ENCODE assay signal across 8 cellular contexts in the genomic region with DNA sequence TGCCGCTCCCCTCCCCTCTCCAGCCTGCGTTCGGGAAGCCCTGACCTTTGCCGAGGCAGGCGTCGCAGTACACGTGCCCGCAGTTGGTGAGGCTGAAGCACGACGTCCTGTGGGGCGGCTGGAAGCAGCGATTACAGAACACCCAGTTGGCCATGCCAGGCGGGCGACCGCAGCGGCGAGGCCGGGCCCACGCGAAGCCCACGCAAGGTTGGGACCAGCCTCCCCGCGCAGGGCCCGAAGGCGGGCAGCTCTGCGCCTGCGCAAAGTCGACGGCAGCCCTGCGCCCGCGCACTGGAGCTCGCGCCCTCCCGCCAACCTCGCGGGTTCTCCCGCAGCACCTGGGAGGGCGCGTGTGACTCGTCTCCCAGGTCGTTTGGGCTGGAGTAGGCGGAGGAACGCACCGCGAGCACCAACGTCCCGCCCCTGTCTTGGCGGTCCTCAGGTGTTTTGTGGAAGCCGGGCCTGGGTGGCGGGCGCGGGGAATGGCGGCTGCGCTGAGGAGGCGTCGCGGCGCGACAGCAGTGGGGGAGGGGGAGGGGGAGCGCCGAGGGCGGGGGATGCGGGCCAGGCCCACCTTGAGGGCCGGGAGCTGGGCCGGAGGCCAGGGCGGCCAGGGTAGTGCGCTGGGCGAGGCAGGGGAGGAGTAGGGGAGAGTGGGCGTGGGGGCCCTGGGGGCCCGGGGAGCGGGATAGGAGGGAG. TPM values are rescaled to one million over a fixed set of nuclear protein-coding genes. Genes with fewer than 3 reads are reported as not detected.
A peak's percentile ranks its signal among the peaks of the same experiment; 100 is the strongest.
DNase-seq lines count a peak whose midpoint lies in the region; ATAC-seq and TF ChIP-seq lines count a peak whose summit lies in the region.

A gene with protein sequence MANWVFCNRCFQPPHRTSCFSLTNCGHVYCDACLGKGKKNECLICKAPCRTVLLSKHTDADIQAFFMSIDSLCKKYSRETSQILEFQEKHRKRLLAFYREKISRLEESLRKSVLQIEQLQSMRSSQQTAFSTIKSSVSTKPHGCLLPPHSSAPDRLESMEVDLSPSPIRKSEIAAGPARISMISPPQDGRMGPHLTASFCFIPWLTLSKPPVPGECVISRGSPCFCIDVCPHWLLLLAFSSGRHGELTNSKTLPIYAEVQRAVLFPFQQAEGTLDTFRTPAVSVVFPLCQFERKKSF (minus strand): TSS at position 254 of the 699 bp plus-strand sequence. CDS start 100 bp downstream, at position 154.

- TF ChIP-seq CTCF in epithelial cell of proximal tubule (conservative IDR thresholded peaks at IDR 0.05; ENCODE audit: low read depth, low read length), result no peak
- TF ChIP-seq CTCF in osteocyte (IDR thresholded peaks at IDR 0.05), result no peak
- no peak for TF ChIP-seq CTCF in GM20000 (IDR thresholded peaks at IDR 0.05; ENCODE audit: extremely low read depth, missing control alignments)

- H3K36me3 Mint-ChIP-seq in activated CD4-positive, alpha-beta T cell treated with anti-CD3 and anti-CD28 coated beads for 36 hours (ENCODE audit: low read depth), result no peaks in the 10 kb centered on the region
- H3K36me3 Mint-ChIP-seq in osteocyte (ENCODE audit: unreplicated experiment), result no peaks in the 10 kb centered on the region

- H3K27me3 Mint-ChIP-seq in activated CD4-positive, alpha-beta T cell treated with anti-CD3 and anti-CD28 coated beads for 36 hours, result peaks cover 14% of the 10 kb centered on the region
- peaks cover 66% of the 10 kb centered on the region for H3K27me3 Mint-ChIP-seq in osteocyte (ENCODE audit: unreplicated experiment)

- CTCF ChIA-PET in activated CD4-positive, alpha-beta T cell treated with anti-CD3 and anti-CD28 coated beads for 36 hours (lab: Charles Lee), result interaction anchor here (0.6 to 1.2 kb wide), 2 partner anchors 10 to 295 kb away, joined by 3 read pairs; no protein-coding TSS in a partner anchor

- ATAC-seq in activated CD4-positive, alpha-beta T cell treated with anti-CD3 and anti-CD28 coated beads for 36 hours, result peak; percentile 81
- ATAC-seq in HG03159 (IDR thresholded peaks at IDR 0.05; ENCODE audit: unreplicated experiment), result no peak
- no peak for ATAC-seq in GM19023 (IDR thresholded peaks at IDR 0.05; ENCODE audit: unreplicated experiment)

- H3K27ac Mint-ChIP-seq in activated CD4-positive, alpha-beta T cell treated with anti-CD3 and anti-CD28 coated beads for 36 hours, result no peak within 1 kb of the TSS
- no peak within 1 kb of the TSS for H3K27ac Mint-ChIP-seq in osteocyte (ENCODE audit: unreplicated experiment)

- peak within 1 kb of the TSS; percentile 42 for H3K4me3 ChIP-seq in epithelial cell of proximal tubule (ENCODE audit: low read depth, low read length)

- H3K9me3 Mint-ChIP-seq in activated CD4-positive, alpha-beta T cell treated with anti-CD3 and anti-CD28 coated beads for 36 hours (ENCODE audit: low read depth), result no peaks in the 10 kb centered on the region
- no peaks in the 10 kb centered on the region for H3K9me3 Mint-ChIP-seq in osteocyte (ENCODE audit: unreplicated experiment)

- intact Hi-C loops in activated CD4-positive, alpha-beta T cell treated with anti-CD3 and anti-CD28 coated beads for 36 hours (cut with DNase I, micrococcal nuclease), result no loop called here

- peak; percentile 57 for DNase-seq in CD1c-positive myeloid dendritic cell (ENCODE audit: extremely low spot score)
- peak; percentile 68 for DNase-seq in activated CD4-positive, alpha-beta T cell treated with anti-CD3 and anti-CD28 coated beads for 36 hours
- DNase-seq in epithelial cell of proximal tubule (ENCODE audit: low read depth), result no peak
- DNase-seq in osteocyte (ENCODE audit: extremely low spot score, unreplicated experiment), result no peak
- DNase-seq in GM20000 (ENCODE audit: low spot score), result no peak
- DNase-seq in NOMO-1 (lab: John Stamatoyannopoulos, UW; ENCODE audit: unreplicated experiment in 2 of 2), result no peak

- peak within 1 kb of the TSS; percentile 43 for H3K4me3 Mint-ChIP-seq in activated CD4-positive, alpha-beta T cell treated with anti-CD3 and anti-CD28 coated beads for 36 hours
- peak within 1 kb of the TSS; percentile 38 for H3K4me3 Mint-ChIP-seq in osteocyte (ENCODE audit: unreplicated experiment)

- no peaks in the 10 kb centered on the region for H3K4me1 Mint-ChIP-seq in activated CD4-positive, alpha-beta T cell treated with anti-CD3 and anti-CD28 coated beads for 36 hours
- H3K4me1 Mint-ChIP-seq in osteocyte (ENCODE audit: unreplicated experiment), result peaks cover 5% of the 10 kb centered on the region

- POLR2A ChIA-PET in activated CD4-positive, alpha-beta T cell treated with anti-CD3 and anti-CD28 coated beads for 36 hours (lab: Charles Lee), result no interaction called here

RNA-seq across cellular contexts. Expression of the gene that starts here (rescaled TPM):
- total RNA-seq in activated CD4-positive, alpha-beta T cell treated with anti-CD3 and anti-CD28 coated beads for 36 hours, result 1 to 10 TPM; 2.4 to 5.6 TPM
- total RNA-seq in epithelial cell of proximal tubule, result 3.5 and 8.1 TPM in 2 replicates
- total RNA-seq in osteocyte, result 3.5 and 3.8 TPM in 2 replicates

Comparison
In these comparisons a context has a peak if more than half of its experiments do, and no peak if none do; other contexts are left out.
1. DNase-seq: peak in CD1c-positive myeloid dendritic cell (single experiment) and activated CD4-positive, alpha-beta T cell treated with anti-CD3 and anti-CD28 coated beads for 36 hours (single experiment); none in epithelial cell of proximal tubule (single experiment), osteocyte (single experiment), GM20000 (single experiment) and NOMO-1 (0 of 2).